1 cellular context compared by ENCODE assay signal in the genomic region with DNA sequence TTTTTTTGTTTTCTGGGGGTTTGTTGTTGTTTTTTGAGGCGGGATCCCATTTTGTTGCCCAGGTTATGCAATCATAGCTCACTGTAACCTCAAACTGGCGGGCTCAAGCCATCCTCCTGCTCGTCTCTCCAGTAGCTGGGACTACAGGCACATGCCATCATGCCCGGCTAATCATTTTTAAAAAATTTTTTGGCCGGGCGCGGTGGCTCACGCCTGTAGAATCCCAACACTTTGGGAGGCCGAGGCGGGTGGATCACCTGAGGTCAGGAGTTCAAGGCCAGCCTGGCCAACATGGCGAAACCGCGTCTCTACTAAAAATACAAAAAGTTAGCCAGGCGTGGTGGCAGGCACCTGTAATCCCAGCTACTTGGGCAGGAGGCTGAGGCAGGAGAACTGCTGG.
TF ChIP-seq lines count a peak whose summit lies in the region.

No MANE protein-coding gene starts in this region.

TF ChIP-seq in K562, 482 proteins besides CTCF, POLR2A, EP300 and RAD21:
- TF ChIP-seq, protein P1, sequence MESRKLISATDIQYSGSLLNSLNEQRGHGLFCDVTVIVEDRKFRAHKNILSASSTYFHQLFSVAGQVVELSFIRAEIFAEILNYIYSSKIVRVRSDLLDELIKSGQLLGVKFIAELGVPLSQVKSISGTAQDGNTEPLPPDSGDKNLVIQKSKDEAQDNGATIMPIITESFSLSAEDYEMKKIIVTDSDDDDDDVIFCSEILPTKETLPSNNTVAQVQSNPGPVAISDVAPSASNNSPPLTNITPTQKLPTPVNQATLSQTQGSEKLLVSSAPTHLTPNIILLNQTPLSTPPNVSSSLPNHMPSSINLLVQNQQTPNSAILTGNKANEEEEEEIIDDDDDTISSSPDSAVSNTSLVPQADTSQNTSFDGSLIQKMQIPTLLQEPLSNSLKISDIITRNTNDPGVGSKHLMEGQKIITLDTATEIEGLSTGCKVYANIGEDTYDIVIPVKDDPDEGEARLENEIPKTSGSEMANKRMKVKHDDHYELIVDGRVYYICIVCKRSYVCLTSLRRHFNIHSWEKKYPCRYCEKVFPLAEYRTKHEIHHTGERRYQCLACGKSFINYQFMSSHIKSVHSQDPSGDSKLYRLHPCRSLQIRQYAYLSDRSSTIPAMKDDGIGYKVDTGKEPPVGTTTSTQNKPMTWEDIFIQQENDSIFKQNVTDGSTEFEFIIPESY (CRISPR knock-in tag; IDR thresholded peaks at IDR 0.05), result peak; percentile 19; the same call in 1 of the 2 replicates
- TF ChIP-seq CEBPB (tag; IDR thresholded peaks at IDR 0.05), result 0 out of 2 replicates have a peak, but pooled peaks have one; percentile 31
TF ChIP-seq in K562: peak in this region for 2; not testable (repeated sequence) for 480.
